1 cellular context compared by ENCODE assay signal in genomic region chr19:55640043-55640576, GRCh38.
TF ChIP-seq lines count a peak whose summit lies in the region.

No MANE protein-coding gene starts in this region.

TF ChIP-seq in K562, 482 proteins besides CTCF, POLR2A, EP300 and RAD21 (continued from another document and continues in another):
- TF ChIP-seq CUX1 (CRISPR knock-in tag; IDR thresholded peaks at IDR 0.05) (no peak), STAT5B (CRISPR knock-in tag; IDR thresholded peaks at IDR 0.05) (no peak), ZNF143 (CRISPR knock-in tag; IDR thresholded peaks at IDR 0.05) (peak; percentile 61; the same call in 1 of the 2 replicates), SUPT5H (IDR thresholded peaks at IDR 0.05) (no peak), KDM5B (IDR thresholded peaks at IDR 0.05; ENCODE audit: insufficient replicate concordance, low read depth, low read length) (peak; percentile 52), GATAD2A (IDR thresholded peaks at IDR 0.05) (peak; percentile 10; the same call in 1 of the 2 replicates), PTRF (tag; IDR thresholded peaks at IDR 0.05) (no peak), ZFP91 (CRISPR knock-in tag; IDR thresholded peaks at IDR 0.05) (peak; percentile 67; the same call in 1 of the 2 replicates), XRCC4 (IDR thresholded peaks at IDR 0.05; ENCODE audit: extremely low read depth, insufficient read depth, insufficient read length) (no peak), FOXJ3 (CRISPR knock-in tag; IDR thresholded peaks at IDR 0.05) (no peak), RNF2 (IDR thresholded peaks at IDR 0.05) (peak; percentile 95), IRF2 (CRISPR knock-in tag; IDR thresholded peaks at IDR 0.05) (peak; percentile 96), RFX7 (CRISPR knock-in tag; IDR thresholded peaks at IDR 0.05) (no peak), HNRNPH1 (optimal IDR thresholded peaks at IDR 0.05; ENCODE audit: low read depth, low read length) (no peak), MAFG (tag; conservative IDR thresholded peaks at IDR 0.05) (no peak), MNT (conservative IDR thresholded peaks at IDR 0.05) (peak; percentile 89 to 91), ZNF518B (CRISPR knock-in tag; IDR thresholded peaks at IDR 0.05) (no peak), ZNF449 (CRISPR knock-in tag; IDR thresholded peaks at IDR 0.05) (no peak), ETV5 (CRISPR knock-in tag; IDR thresholded peaks at IDR 0.05; ENCODE audit: low read depth) (peak; percentile 61; the same call in 1 of the 2 replicates), REST (CRISPR knock-in tag; IDR thresholded peaks at IDR 0.05; ENCODE audit: low read depth) (peak; percentile 79; the same call in 1 of the 2 replicates), ZBTB40 (IDR thresholded peaks at IDR 0.05) (no peak), ZBTB40 (CRISPR knock-in tag; IDR thresholded peaks at IDR 0.05) (peak; percentile 62; the same call in 1 of the 2 replicates), KAT8 (IDR thresholded peaks at IDR 0.05; ENCODE audit: low read depth) (no peak), TCF7L2 (IDR thresholded peaks at IDR 0.05; ENCODE audit: low read depth, low read length) (no peak), MTF1 (CRISPR knock-in tag; IDR thresholded peaks at IDR 0.05; ENCODE audit: borderline replicate concordance) (peak; percentile 38; the same call in 1 of the 2 replicates), ZNF174 (CRISPR knock-in tag; IDR thresholded peaks at IDR 0.05) (no peak)
